Comparison of ENCODE assay signal across 25 cellular contexts in genomic region chr15:90807687-90808086, GRCh38.
DNase-seq lines count a peak whose midpoint lies in the region; ATAC-seq, FAIRE-seq and TF ChIP-seq lines count a peak whose summit lies in the region.
"Had no signal": no experiment of that assay in that cellular context is flagged by ENCODE, and none has a peak within 500 bp of the region (broad histone marks: within the 10 kb centered on the region; RNA-seq: fewer than 3 reads in every experiment).

No MANE protein-coding gene starts in this region.

- TF ChIP-seq POLR2A in K562 (conservative IDR thresholded peaks at IDR 0.05) = no peak

- no peaks in the 10 kb centered on the region for H4K20me1 ChIP-seq in K562 (replicated peaks; ENCODE audit: control insufficient read depth, insufficient read depth, low read length)

- no peaks in the 10 kb centered on the region for H3K79me2 ChIP-seq in K562 (ENCODE audit: control insufficient read depth, insufficient read depth, low read length)

- no peak for TF ChIP-seq RAD21 in K562 (CRISPR knock-in tag; conservative IDR thresholded peaks at IDR 0.05 in 1 of 2, IDR thresholded peaks at IDR 0.05 in 1 of 2)

- no peaks in the 10 kb centered on the region for H3K9me3 Mint-ChIP-seq in activated CD4-positive, alpha-beta T cell treated with anti-CD3 and anti-CD28 coated beads, Interleukin-2, amount 10 ng/mL, durations not matched to agents 7 days and 5 days
- H3K9me3 Mint-ChIP-seq: CD14-positive monocyte; dendritic cell treated with granulocyte-macrophage colony-stimulating factor and Interleukin-4, amounts not matched to agents 40 ng/mL and 50 ng/mL, for 4 days; nephron had no signal

- H3K36me3 ChIP-seq in Panc1 (ENCODE audit: control insufficient read depth, insufficient read depth, low read length) = no peaks in the 10 kb centered on the region; the same call in 1 of the 2 replicates
- peaks cover 90% of the 10 kb centered on the region for H3K36me3 ChIP-seq in K562 (ENCODE audit: control insufficient read depth, insufficient read depth, low read length)
- no peaks in the 10 kb centered on the region for H3K36me3 ChIP-seq in neutrophil
- H3K36me3 ChIP-seq: breast epithelium, lower lobe of right lung, vagina had no signal

- BruUV-seq in Panc1 (replicated peaks; lab: Mats Ljungman, UMichigan) (no TSS peak), K562 (replicated peaks; lab: Mats Ljungman, UMichigan) (no TSS peak)

- H3K4me3 Mint-ChIP-seq in activated CD4-positive, alpha-beta T cell treated with anti-CD3 and anti-CD28 coated beads, Interleukin-2, amount 10 ng/mL, durations not matched to agents 7 days and 5 days = no peak overlapping the region
- H3K4me3 Mint-ChIP-seq: dendritic cell treated with granulocyte-macrophage colony-stimulating factor and Interleukin-4, amounts not matched to agents 40 ng/mL and 50 ng/mL, for 4 days; nephron had no signal

- no peak for TF ChIP-seq CTCF in Panc1 (IDR thresholded peaks at IDR 0.05)
- no peak for TF ChIP-seq CTCF in K562 (IDR thresholded peaks at IDR 0.05 in 2 of 3, conservative IDR thresholded peaks at IDR 0.05 in 1 of 3; ENCODE audit: insufficient read depth in 2 of 3, low read depth in 1 of 3, low read length in 3 of 3)
- TF ChIP-seq CTCF in neutrophil (IDR thresholded peaks at IDR 0.05) = no peak

- in situ Hi-C loops in Panc1 (cut with HindIII; ENCODE audit: low pct_unique_long_range_greater_than_20kb, low sequenced_read_pairs) (no loop called here), K562 (cut with MboI) (no loop called here)

- no peaks in the 10 kb centered on the region for H3K4me1 ChIP-seq in Panc1 (ENCODE audit: control insufficient read depth, insufficient read depth, low read length)
- H3K4me1 ChIP-seq in K562 (replicated peaks in 1 of 2; ENCODE audit: control insufficient read depth in 2 of 2, insufficient read depth in 2 of 2, low read length in 2 of 2) = no peaks in the 10 kb centered on the region
- H3K4me1 ChIP-seq in neutrophil (ENCODE audit: control insufficient read depth in 1 of 2, insufficient read depth in 1 of 2, low read depth in 1 of 2, low read length in 1 of 2) = peaks cover 52 to 54% of the 10 kb centered on the region in 2 experiments
- H3K4me1 ChIP-seq: breast epithelium, SJCRH30, vagina had no signal

- H3K4me2 ChIP-seq in K562 (ENCODE audit: insufficient read depth, low read length) = no peak overlapping the region

- peaks cover 73% of the 10 kb centered on the region for H3K36me3 Mint-ChIP-seq in activated CD4-positive, alpha-beta T cell treated with anti-CD3 and anti-CD28 coated beads, Interleukin-2, amount 10 ng/mL, durations not matched to agents 7 days and 5 days (ENCODE audit: low read depth)

- CTCF ChIA-PET in activated CD4-positive, alpha-beta T cell treated with anti-CD3 and anti-CD28 coated beads, Interleukin-2, amount 10 ng/mL, durations not matched to agents 7 days and 5 days (lab: Charles Lee) = interaction anchor here (0.6 to 3.8 kb wide), 19 partner anchors 8 to 326 kb away, joined by 3 to 19 read pairs (median 4); partner anchors contain the start of genes FES, HDDC3 and UNC45A
- CTCF ChIA-PET in Panc1 (lab: Charles Lee) (interaction anchor here (0.6 kb wide), 1 partner anchor 9 kb away, joined by 3 read pairs; no protein-coding TSS in a partner anchor), K562 (lab: Yijun Ruan, JAX; ENCODE audit: low intra/inter-chr PET ratio) (interaction anchor here (2.6 kb wide), 1 partner anchor 78 kb away, joined by 9 read pairs; no protein-coding TSS in a partner anchor)

- intact Hi-C loops in Panc1 (cut with micrococcal nuclease; ENCODE audit: unreplicated experiment) (no loop called here), K562 (cut with micrococcal nuclease) (no loop called here), Right ventricle myocardium inferior (cut with DNase I) (no loop called here)

- H3K9me1 ChIP-seq in K562 (ENCODE audit: control insufficient read depth, insufficient read depth, low read length) = no peaks in the 10 kb centered on the region

- H3K9me3 ChIP-seq in Panc1 (ENCODE audit: control insufficient read depth, insufficient read depth, low read depth, low read length) = no peaks in the 10 kb centered on the region
- H3K9me3 ChIP-seq in K562 (replicated peaks; ENCODE audit: control insufficient read depth, insufficient read depth, low read depth, low read length) = no peaks in the 10 kb centered on the region
- H3K9me3 ChIP-seq in neutrophil = no peaks in the 10 kb centered on the region
- H3K9me3 ChIP-seq: breast epithelium, HAP-1, lower lobe of right lung, SJCRH30, vagina had no signal

- ATAC-seq in Panc1 (peak; percentile 68; the same call in 1 of the 2 replicates), K562 (no peak), Right ventricle myocardium inferior (no peak), HG02610 (IDR thresholded peaks at IDR 0.05; ENCODE audit: unreplicated experiment) (no peak)

- no peak overlapping the region for H3K27ac ChIP-seq in Panc1 (ENCODE audit: low read length)
- H3K27ac ChIP-seq in K562 (ENCODE audit: extremely low read depth, low read depth, low read length) = no peak overlapping the region
- H3K27ac ChIP-seq in neutrophil = peak overlapping the region; percentile 70
- H3K27ac ChIP-seq: breast epithelium, lower lobe of right lung, SJCRH30, vagina had no signal

- no peak for TF ChIP-seq EP300 in K562 (IDR thresholded peaks at IDR 0.05; ENCODE audit: low read length)

- DNase-seq in activated CD4-positive, alpha-beta T cell treated with anti-CD3 and anti-CD28 coated beads, Interleukin-2, amount 10 ng/mL, durations not matched to agents 7 days and 5 days = no peak
- DNase-seq in activated CD4-positive, alpha-beta T cell treated with anti-CD3 and anti-CD28 coated beads, Interleukin-2, amount 50 U/mL, for 4 hours = no peak
- DNase-seq in Panc1 (ENCODE audit: low read depth, low spot score) = peak; percentile 33
- DNase-seq in K562 (ENCODE audit: extremely low read depth in 1 of 4, low spot score in 3 of 4) = no peak
- no peak for DNase-seq in Right ventricle myocardium inferior (ENCODE audit: missing footprints)
- no peak for DNase-seq in 8988T
- DNase-seq: activated T-cell treated with anti-CD3 and anti-CD28 coated beads, Interleukin-2, amount 50 U/mL, for 1 hour; DMS 273 treated with DMSO at 0.1 percent for 48 hours; hippocampal formation; islet precursor cell; lower lobe of right lung; MM.1S; NCI-H146; NCI-H2171 treated with DMSO at 0.1 percent for 48 hours; NCI-H526 treated with DMSO at 0.1 percent for 48 hours; SJCRH30; stimulated activated CD4-positive, alpha-beta T cell treated with anti-CD3 and anti-CD28 coated beads, Interleukin-4, amount 100 ng/mL, for 1 hour had no signal

- H3K27me3 Mint-ChIP-seq in activated CD4-positive, alpha-beta T cell treated with anti-CD3 and anti-CD28 coated beads, Interleukin-2, amount 10 ng/mL, durations not matched to agents 7 days and 5 days = no peaks in the 10 kb centered on the region
- H3K27me3 Mint-ChIP-seq: dendritic cell treated with granulocyte-macrophage colony-stimulating factor and Interleukin-4, amounts not matched to agents 40 ng/mL and 50 ng/mL, for 4 days had no signal

- no peaks in the 10 kb centered on the region for H3K27me3 ChIP-seq in Panc1 (ENCODE audit: control insufficient read depth, insufficient read depth, low read length)
- no peaks in the 10 kb centered on the region for H3K27me3 ChIP-seq in K562 (ENCODE audit: control insufficient read depth in 2 of 2, insufficient read depth in 2 of 2, low read length in 2 of 2)
- H3K27me3 ChIP-seq in neutrophil = no peaks in the 10 kb centered on the region
- H3K27me3 ChIP-seq: breast epithelium, SJCRH30, vagina had no signal

- POLR2A ChIA-PET in activated CD4-positive, alpha-beta T cell treated with anti-CD3 and anti-CD28 coated beads, Interleukin-2, amount 10 ng/mL, durations not matched to agents 7 days and 5 days (lab: Charles Lee) = no interaction called here
- POLR2A ChIA-PET in Panc1 (lab: Charles Lee) (interaction anchor here (0.5 kb wide), 1 partner anchor 807 kb away, joined by 5 read pairs; the partner anchor contains the start of gene ZNF710), K562 (lab: Yijun Ruan, JAX) (interaction anchor here (0.8 to 2.5 kb wide), 4 partner anchors 10 to 209 kb away, joined by 3 to 7 read pairs (median 4); partner anchors contain the start of gene FURIN)

- 90% methylated on average over 3 of the region's 3 CpGs for WGBS in K562 (ENCODE audit: insufficient coverage, low coverage, missing lambda C conversion rate)

- peak; percentile 11 for FAIRE-seq in K562 (lab: Jason Lieb, UNC)

- no peak overlapping the region for H3K4me3 ChIP-seq in Panc1 (ENCODE audit: low read depth in 2 of 2, low read length in 2 of 2)
- no peak overlapping the region for H3K4me3 ChIP-seq in K562
- H3K4me3 ChIP-seq in neutrophil (ENCODE audit: low read depth in 1 of 2, low read length in 1 of 2) = no peak overlapping the region
- H3K4me3 ChIP-seq: breast epithelium, HAP-1, lower lobe of right lung, SJCRH30, vagina had no signal

- H3K9ac ChIP-seq in K562 (ENCODE audit: insufficient read depth in 1 of 2, low read depth in 2 of 2, low read length in 2 of 2) = no peak overlapping the region

- H3K27ac Mint-ChIP-seq in activated CD4-positive, alpha-beta T cell treated with anti-CD3 and anti-CD28 coated beads, Interleukin-2, amount 10 ng/mL, durations not matched to agents 7 days and 5 days = peak overlapping the region; percentile 79
- H3K27ac Mint-ChIP-seq: nephron had no signal

- H2AFZ ChIP-seq in K562 (ENCODE audit: low read depth, low read length) = no peak overlapping the region

- H3K4me1 Mint-ChIP-seq in activated CD4-positive, alpha-beta T cell treated with anti-CD3 and anti-CD28 coated beads, Interleukin-2, amount 10 ng/mL, durations not matched to agents 7 days and 5 days = peaks cover 51% of the 10 kb centered on the region
- H3K4me1 Mint-ChIP-seq: nephron had no signal

TF ChIP-seq in K562, 482 proteins besides CTCF, POLR2A, EP300 and RAD21 (continues in another document):
- TF ChIP-seq SUPT5H (IDR thresholded peaks at IDR 0.05) (no peak), ZBTB2 (IDR thresholded peaks at IDR 0.05) (no peak), FOXM1 (IDR thresholded peaks at IDR 0.05; ENCODE audit: low read depth) (no peak), FOXM1 (CRISPR knock-in tag; IDR thresholded peaks at IDR 0.05; ENCODE audit: low read depth) (no peak), DIDO1 (tag; IDR thresholded peaks at IDR 0.05; ENCODE audit: low read depth) (no peak), RBM17 (IDR thresholded peaks at IDR 0.05; ENCODE audit: borderline replicate concordance, low read depth, low read length) (no peak)
